1 cellular context compared by ENCODE assay signal in the genomic region with DNA sequence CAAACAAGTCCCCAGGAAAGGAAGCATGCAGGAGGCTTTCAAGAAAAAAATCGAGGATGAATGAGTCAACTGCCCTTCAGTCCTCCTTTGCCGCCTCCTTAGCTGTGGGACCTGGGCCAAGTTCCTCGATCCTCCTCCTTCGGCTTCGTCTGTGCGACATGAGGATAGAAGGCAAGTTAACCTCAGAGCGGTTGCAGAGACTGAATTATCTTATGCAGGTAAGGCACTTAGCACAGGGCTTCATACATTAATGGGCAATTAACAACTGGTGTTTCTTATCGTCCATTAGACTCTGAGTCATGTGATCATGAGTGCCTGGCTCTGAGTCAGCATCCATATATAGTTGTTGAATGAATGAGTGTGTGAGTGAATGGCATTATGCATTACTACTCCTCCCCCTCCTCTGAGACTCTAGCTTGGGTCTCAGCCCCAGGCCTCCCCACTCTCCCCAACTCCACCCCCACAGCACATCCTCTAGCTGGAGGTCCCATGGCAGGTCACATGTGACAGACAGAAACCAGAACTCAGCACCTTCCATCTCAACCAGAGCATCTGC.
TF ChIP-seq lines count a peak whose summit lies in the region.

No MANE protein-coding gene starts in this region.

TF ChIP-seq in HCT116, 20 proteins besides CTCF, POLR2A, EP300 and RAD21 (continued from another document):
- TF ChIP-seq ELF1 (IDR thresholded peaks at IDR 0.05; ENCODE audit: borderline replicate concordance, low read depth) (no peak), EGR1 (IDR thresholded peaks at IDR 0.05; ENCODE audit: low read depth) (no peak), TCF7L2 (IDR thresholded peaks at IDR 0.05; ENCODE audit: borderline replicate concordance, extremely low read depth, insufficient read depth, insufficient read length) (peak; percentile 44), SRF (IDR thresholded peaks at IDR 0.05; ENCODE audit: low read depth) (peak; percentile 96), EZH2phosphoT487 (IDR thresholded peaks at IDR 0.05; ENCODE audit: borderline replicate concordance) (no peak), CEBPB (IDR thresholded peaks at IDR 0.05; ENCODE audit: low read depth) (no peak), ZFX (IDR thresholded peaks at IDR 0.05) (no peak)
- TF ChIP-seq, protein P1, sequence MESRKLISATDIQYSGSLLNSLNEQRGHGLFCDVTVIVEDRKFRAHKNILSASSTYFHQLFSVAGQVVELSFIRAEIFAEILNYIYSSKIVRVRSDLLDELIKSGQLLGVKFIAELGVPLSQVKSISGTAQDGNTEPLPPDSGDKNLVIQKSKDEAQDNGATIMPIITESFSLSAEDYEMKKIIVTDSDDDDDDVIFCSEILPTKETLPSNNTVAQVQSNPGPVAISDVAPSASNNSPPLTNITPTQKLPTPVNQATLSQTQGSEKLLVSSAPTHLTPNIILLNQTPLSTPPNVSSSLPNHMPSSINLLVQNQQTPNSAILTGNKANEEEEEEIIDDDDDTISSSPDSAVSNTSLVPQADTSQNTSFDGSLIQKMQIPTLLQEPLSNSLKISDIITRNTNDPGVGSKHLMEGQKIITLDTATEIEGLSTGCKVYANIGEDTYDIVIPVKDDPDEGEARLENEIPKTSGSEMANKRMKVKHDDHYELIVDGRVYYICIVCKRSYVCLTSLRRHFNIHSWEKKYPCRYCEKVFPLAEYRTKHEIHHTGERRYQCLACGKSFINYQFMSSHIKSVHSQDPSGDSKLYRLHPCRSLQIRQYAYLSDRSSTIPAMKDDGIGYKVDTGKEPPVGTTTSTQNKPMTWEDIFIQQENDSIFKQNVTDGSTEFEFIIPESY (IDR thresholded peaks at IDR 0.05; ENCODE audit: extremely low read depth, insufficient replicate concordance, low read length), result no peak
TF ChIP-seq in HCT116: peak in this region for 8.
